ENCODE assay signal across 17 cellular contexts in genomic region chr6:137105375-137105774, GRCh38.
DNase-seq lines count a peak whose midpoint lies in the region; ATAC-seq, FAIRE-seq and TF ChIP-seq lines count a peak whose summit lies in the region.
"Had no signal": no experiment of that assay in that cellular context is flagged by ENCODE, and none has a peak within 500 bp of the region (broad histone marks: within the 10 kb centered on the region; RNA-seq: fewer than 3 reads in every experiment).

No MANE protein-coding gene starts in this region.

- no peaks in the 10 kb centered on the region for H3K36me3 Mint-ChIP-seq in CD8-positive, alpha-beta T cell
- H3K36me3 Mint-ChIP-seq in immature natural killer cell, result no peaks in the 10 kb centered on the region
- peaks cover 17% of the 10 kb centered on the region for H3K36me3 Mint-ChIP-seq in stimulated activated effector memory CD8-positive, alpha-beta T cell treated with anti-CD3 and anti-CD28 coated beads, Interleukin-12 subunit alpha, Interleukin-12 subunit beta, amount 100 ng/mL, for 72 hours

- peak; percentile 11 for ATAC-seq in CD8-positive, alpha-beta T cell
- no peak for ATAC-seq in stimulated activated effector memory CD8-positive, alpha-beta T cell treated with anti-CD3 and anti-CD28 coated beads, Interleukin-12 subunit alpha, Interleukin-12 subunit beta, amount 100 ng/mL, for 72 hours
- ATAC-seq in HG03196 (IDR thresholded peaks at IDR 0.05; ENCODE audit: unreplicated experiment), result no peak
- ATAC-seq: activated CD8-positive, alpha-beta T cell treated with anti-CD3 and anti-CD28 coated beads, Interleukin-2, amount 10 ng/mL, durations not matched to agents 7 days and 5 days; body of pancreas; HepG2; lower lobe of right lung had no signal

- peak overlapping the region; percentile 4 for H3K27ac Mint-ChIP-seq in CD8-positive, alpha-beta T cell
- H3K27ac Mint-ChIP-seq in immature natural killer cell, result peak overlapping the region in 4 of 6 donors; percentile 3 to 69 (median 62)
- no peak overlapping the region for H3K27ac Mint-ChIP-seq in stimulated activated effector memory CD8-positive, alpha-beta T cell treated with anti-CD3 and anti-CD28 coated beads, Interleukin-12 subunit alpha, Interleukin-12 subunit beta, amount 100 ng/mL, for 72 hours
- H3K27ac Mint-ChIP-seq: activated CD8-positive, alpha-beta T cell treated with anti-CD3 and anti-CD28 coated beads, Interleukin-2, amount 10 ng/mL, durations not matched to agents 7 days and 5 days; activated naive CD8-positive, alpha-beta T cell; dendritic cell treated with granulocyte-macrophage colony-stimulating factor and Interleukin-4, amounts not matched to agents 40 ng/mL and 50 ng/mL, for 4 days had no signal

- CTCF ChIA-PET in CD8-positive, alpha-beta T cell (lab: Charles Lee), result interaction anchor here (0.8 to 1.3 kb wide), 3 partner anchors 10 to 28 kb away, joined by 3 to 5 read pairs (median 3); no protein-coding TSS in a partner anchor

- peaks cover 6% of the 10 kb centered on the region for H3K9me3 Mint-ChIP-seq in CD8-positive, alpha-beta T cell
- no peaks in the 10 kb centered on the region for H3K9me3 Mint-ChIP-seq in immature natural killer cell
- no peaks in the 10 kb centered on the region for H3K9me3 Mint-ChIP-seq in stimulated activated effector memory CD8-positive, alpha-beta T cell treated with anti-CD3 and anti-CD28 coated beads, Interleukin-12 subunit alpha, Interleukin-12 subunit beta, amount 100 ng/mL, for 72 hours
- H3K9me3 Mint-ChIP-seq: dendritic cell treated with granulocyte-macrophage colony-stimulating factor and Interleukin-4, amounts not matched to agents 40 ng/mL and 50 ng/mL, for 4 days had no signal

- no peaks in the 10 kb centered on the region for H3K4me1 ChIP-seq in CD8-positive, alpha-beta T cell (ENCODE audit: insufficient read depth, low read length)
- no peaks in the 10 kb centered on the region for H3K4me1 ChIP-seq in breast epithelium
- H3K4me1 ChIP-seq: lower lobe of right lung, parathyroid adenoma had no signal

- H3K36me3 ChIP-seq in CD8-positive, alpha-beta T cell (ENCODE audit: insufficient read depth, low read length), result no peaks in the 10 kb centered on the region
- no peaks in the 10 kb centered on the region for H3K36me3 ChIP-seq in breast epithelium
- H3K36me3 ChIP-seq: lower lobe of right lung had no signal

- no peak overlapping the region for H3K4me3 Mint-ChIP-seq in CD8-positive, alpha-beta T cell
- H3K4me3 Mint-ChIP-seq in immature natural killer cell, result peak overlapping the region in 2 of 5 donors; percentile 7 to 21
- H3K4me3 Mint-ChIP-seq in stimulated activated effector memory CD8-positive, alpha-beta T cell treated with anti-CD3 and anti-CD28 coated beads, Interleukin-12 subunit alpha, Interleukin-12 subunit beta, amount 100 ng/mL, for 72 hours, result no peak overlapping the region
- H3K4me3 Mint-ChIP-seq: activated CD8-positive, alpha-beta T cell treated with anti-CD3 and anti-CD28 coated beads, Interleukin-2, amount 10 ng/mL, durations not matched to agents 7 days and 5 days; activated naive CD8-positive, alpha-beta T cell; dendritic cell treated with granulocyte-macrophage colony-stimulating factor and Interleukin-4, amounts not matched to agents 40 ng/mL and 50 ng/mL, for 4 days had no signal

- no peak overlapping the region for H3K4me3 ChIP-seq in CD8-positive, alpha-beta T cell (ENCODE audit: low read depth, low read length)
- no peak overlapping the region for H3K4me3 ChIP-seq in breast epithelium
- H3K4me3 ChIP-seq: body of pancreas, lower lobe of right lung had no signal

- DNase-seq in CD8-positive, alpha-beta T cell, result no peak
- no peak for DNase-seq in GM19239 (ENCODE audit: insufficient read length, low spot score)
- no peak for DNase-seq in breast epithelium (ENCODE audit: low spot score in 2 of 2)
- DNase-seq in immature natural killer cell, result no peak
- no peak for DNase-seq in stimulated activated effector memory CD8-positive, alpha-beta T cell treated with anti-CD3 and anti-CD28 coated beads, Interleukin-12 subunit alpha, Interleukin-12 subunit beta, amount 100 ng/mL, for 72 hours (ENCODE audit: low spot score in 2 of 2)
- DNase-seq in NCI-H2029 treated with DMSO at 0.1 percent for 48 hours (lab: John Stamatoyannopoulos, UW), result no peak
- no peak for DNase-seq in SHP77 treated with DMSO at 0.1 percent for 48 hours (lab: John Stamatoyannopoulos, UW)
- DNase-seq: activated CD8-positive, alpha-beta T cell treated with anti-CD3 and anti-CD28 coated beads, Interleukin-2, amount 10 ng/mL, durations not matched to agents 7 days and 5 days; activated T-cell treated with anti-CD3 and anti-CD28 coated beads, Interleukin-2, amount 50 U/mL, for 48 hours; body of pancreas; lower lobe of right lung; NCI-H510A treated with DMSO at 0.1 percent for 48 hours had no signal

- no peak for TF ChIP-seq CTCF in CD8-positive, alpha-beta T cell (IDR thresholded peaks at IDR 0.05)
- no peak for TF ChIP-seq CTCF in breast epithelium (IDR thresholded peaks at IDR 0.05)

- intact Hi-C loops in CD8-positive, alpha-beta T cell (cut with DNase I, micrococcal nuclease), result no loop called here
- intact Hi-C loops in breast epithelium (cut with DNase I; ENCODE audit: low total_unique reads), result no loop called here

- peaks cover 23% of the 10 kb centered on the region for H3K4me1 Mint-ChIP-seq in CD8-positive, alpha-beta T cell (ENCODE audit: low read depth)
- H3K4me1 Mint-ChIP-seq in immature natural killer cell, result peaks cover 32 to 51% of the 10 kb centered on the region in 2 donors
- H3K4me1 Mint-ChIP-seq in stimulated activated effector memory CD8-positive, alpha-beta T cell treated with anti-CD3 and anti-CD28 coated beads, Interleukin-12 subunit alpha, Interleukin-12 subunit beta, amount 100 ng/mL, for 72 hours, result peaks cover 52% of the 10 kb centered on the region

- no peaks in the 10 kb centered on the region for H3K9me3 ChIP-seq in CD8-positive, alpha-beta T cell (ENCODE audit: low read length)
- H3K9me3 ChIP-seq in breast epithelium, result no peaks in the 10 kb centered on the region
- H3K9me3 ChIP-seq: body of pancreas, lower lobe of right lung had no signal

- no peaks in the 10 kb centered on the region for H3K27me3 Mint-ChIP-seq in CD8-positive, alpha-beta T cell (ENCODE audit: low read depth)
- H3K27me3 Mint-ChIP-seq in immature natural killer cell (ENCODE audit: low read depth in 3 of 3), result peaks cover 0 to 3% (median 2%) of the 10 kb centered on the region in 3 donors

- no peak overlapping the region for H3K27ac ChIP-seq in CD8-positive, alpha-beta T cell (ENCODE audit: low read depth, low read length)
- H3K27ac ChIP-seq in breast epithelium, result peak overlapping the region; percentile 83 to 88
- H3K27ac ChIP-seq: body of pancreas, lower lobe of right lung, parathyroid adenoma had no signal

- TF ChIP-seq POLR2A in breast epithelium (IDR thresholded peaks at IDR 0.05), result no peak

- FAIRE-seq in GM19239 (lab: Jason Lieb, UNC), result peak; percentile 92
- FAIRE-seq: HepG2 had no signal

- POLR2A ChIA-PET in CD8-positive, alpha-beta T cell (lab: Charles Lee), result no interaction called here

- no peaks in the 10 kb centered on the region for H3K27me3 ChIP-seq in CD8-positive, alpha-beta T cell (ENCODE audit: insufficient read depth, low read length)
- no peaks in the 10 kb centered on the region for H3K27me3 ChIP-seq in breast epithelium
- H3K27me3 ChIP-seq: body of pancreas had no signal
